Comparison of ENCODE assay signal across 14 cellular contexts in the genomic region with DNA sequence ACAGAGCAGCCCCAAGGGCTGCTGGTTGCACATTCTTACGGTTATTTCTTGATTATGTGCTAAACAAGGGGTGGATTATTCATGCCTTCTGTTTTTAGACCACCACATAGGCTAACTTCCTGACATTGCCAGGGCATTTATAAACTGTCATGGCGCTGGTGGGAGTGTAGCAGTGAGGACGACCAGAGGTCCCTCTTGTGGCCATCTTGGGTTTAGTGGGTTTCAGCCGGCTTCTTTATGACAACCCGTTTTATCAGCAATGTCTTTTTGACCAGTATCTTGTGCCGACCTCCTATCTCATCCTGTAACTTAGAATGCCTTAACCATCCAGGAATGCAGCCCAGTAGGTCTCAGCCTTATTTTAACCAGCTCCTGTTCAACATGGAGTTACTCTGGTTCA.
A peak's percentile ranks its signal among the peaks of the same experiment; 100 is the strongest.
DNase-seq lines count a peak whose midpoint lies in the region; ATAC-seq and TF ChIP-seq lines count a peak whose summit lies in the region.
"Had no signal": no experiment of that assay in that cellular context is flagged by ENCODE, and none has a peak within 500 bp of the region (broad histone marks: within the 10 kb centered on the region; RNA-seq: fewer than 3 reads in every experiment).

No MANE protein-coding gene starts in this region.

- H3K4me2 ChIP-seq in GM23338 (no peak overlapping the region), OCI-LY3 (ENCODE audit: low read length) (no peak overlapping the region)

- H3K27me3 Mint-ChIP-seq in GM23338 (ENCODE audit: insufficient read depth, low read depth, poor library complexity): peaks cover 3% of the 10 kb centered on the region
- no peaks in the 10 kb centered on the region for H3K27me3 Mint-ChIP-seq in glutamatergic neuron (ENCODE audit: unreplicated experiment)

- H3K36me3 Mint-ChIP-seq in GM23338 (ENCODE audit: low read depth) (peaks cover 12% of the 10 kb centered on the region; the same call in 2 of the 3 replicates), glutamatergic neuron (ENCODE audit: unreplicated experiment) (no peaks in the 10 kb centered on the region)

- H3K9ac ChIP-seq in OCI-LY3 (ENCODE audit: low read length): no peak overlapping the region

- H2AFZ ChIP-seq in GM23338: peak overlapping the region; percentile 89
- peak overlapping the region; percentile 30; the same call in 1 of the 2 replicates for H2AFZ ChIP-seq in OCI-LY3 (ENCODE audit: low read depth, low read length)

- peaks cover 26% of the 10 kb centered on the region for H3K4me1 ChIP-seq in GM23338 (ENCODE audit: insufficient read depth)
- H3K4me1 ChIP-seq in OCI-LY3 (ENCODE audit: low read length): no peaks in the 10 kb centered on the region
- H3K4me1 ChIP-seq: adrenal gland, gastrocnemius medialis had no signal

- DNase-seq in GM23338 (ENCODE audit: low spot score) (peak; percentile 76), glutamatergic neuron (peak; percentile 20), G401 (ENCODE audit: low spot score) (no peak), NCI-H2107 treated with DMSO at 0.1 percent for 48 hours (lab: John Stamatoyannopoulos, UW; ENCODE audit: unreplicated experiment) (no peak)
- DNase-seq: adrenal gland, dermis blood vessel endothelial cell, gastrocnemius medialis, NCI-H1417 treated with DMSO at 0.1 percent for 48 hours, occipital lobe, T-helper 9 cell had no signal

- H3F3A ChIP-seq in GM23338 (replicated peaks; ENCODE audit: low read depth): no peaks in the 10 kb centered on the region

- H3K79me2 ChIP-seq in GM23338 (replicated peaks; ENCODE audit: insufficient read depth) (no peaks in the 10 kb centered on the region), OCI-LY3 (ENCODE audit: low read length) (no peaks in the 10 kb centered on the region)

- H3K27me3 ChIP-seq in GM23338 (ENCODE audit: insufficient read depth) (no peaks in the 10 kb centered on the region), OCI-LY3 (ENCODE audit: low read depth, low read length) (no peaks in the 10 kb centered on the region)
- H3K27me3 ChIP-seq: adrenal gland, gastrocnemius medialis had no signal

- no peaks in the 10 kb centered on the region for H3K9me3 ChIP-seq in OCI-LY3 (ENCODE audit: insufficient read depth, low read length)
- H3K9me3 ChIP-seq: adrenal gland, gastrocnemius medialis had no signal

- H4K20me1 ChIP-seq in GM23338 (replicated peaks; ENCODE audit: insufficient read depth) (no peaks in the 10 kb centered on the region), OCI-LY3 (ENCODE audit: insufficient read depth, low read length) (no peaks in the 10 kb centered on the region)

- no peaks in the 10 kb centered on the region for H3K36me3 ChIP-seq in GM23338 (ENCODE audit: insufficient read depth)
- no peaks in the 10 kb centered on the region for H3K36me3 ChIP-seq in OCI-LY3 (replicated peaks; ENCODE audit: low read depth, low read length)
- H3K36me3 ChIP-seq: adrenal gland, gastrocnemius medialis had no signal

- in situ Hi-C loops in G401 (cut with HindIII; ENCODE audit: low sequenced_read_pairs): no loop called here

- H3K27ac Mint-ChIP-seq in GM23338 (0 out of 2 replicates have a peak overlapping the region, but pooled peaks have one; percentile 51), glutamatergic neuron (ENCODE audit: unreplicated experiment) (no peak overlapping the region)

- H3K4me1 Mint-ChIP-seq in GM23338 (peaks cover 26% of the 10 kb centered on the region), glutamatergic neuron (ENCODE audit: low read depth, unreplicated experiment) (no peaks in the 10 kb centered on the region)

- ATAC-seq in GM23338 (peak; percentile 85), HG03097 (IDR thresholded peaks at IDR 0.05; ENCODE audit: low FRiP score, unreplicated experiment) (no peak), HG02970 (IDR thresholded peaks at IDR 0.05; ENCODE audit: low FRiP score, unreplicated experiment) (no peak)
- ATAC-seq: gastrocnemius medialis had no signal

- H3K9me2 ChIP-seq in GM23338 (ENCODE audit: insufficient read depth): 0 out of 2 replicates have a peak, but pooled peaks cover 5% of the 10 kb centered on the region

- no peak overlapping the region for H3K27ac ChIP-seq in C4-2B
- H3K27ac ChIP-seq in GM23338 (ENCODE audit: low read depth): no peak overlapping the region
- H3K27ac ChIP-seq in OCI-LY3 (ENCODE audit: low read length): no peak overlapping the region
- H3K27ac ChIP-seq: adrenal gland, gastrocnemius medialis had no signal

- TF ChIP-seq CTCF in C4-2B (conservative IDR thresholded peaks at IDR 0.05): peak; percentile 69
- peak; percentile 73 to 79 for TF ChIP-seq CTCF in GM23338 (conservative IDR thresholded peaks at IDR 0.05; ENCODE audit: low read depth in 2 of 2)
- no peak; the same call in 1 of the 2 replicates for TF ChIP-seq CTCF in OCI-LY3 (IDR thresholded peaks at IDR 0.05; ENCODE audit: low read depth, low read length)
- peak; percentile 48 for TF ChIP-seq CTCF in glutamatergic neuron (IDR thresholded peaks at IDR 0.05; ENCODE audit: partially characterized antibody, unreplicated experiment)

- H3K4me3 ChIP-seq in GM23338 (no peak overlapping the region), OCI-LY3 (ENCODE audit: low read length) (no peak overlapping the region)
- H3K4me3 ChIP-seq: adrenal gland, gastrocnemius medialis had no signal

- H3K4me3 Mint-ChIP-seq in GM23338 (no peak overlapping the region), glutamatergic neuron (ENCODE audit: unreplicated experiment) (no peak overlapping the region)

- H3K9me3 Mint-ChIP-seq in GM23338: peaks cover 5% of the 10 kb centered on the region; the same call in 1 of the 3 replicates
- no peaks in the 10 kb centered on the region for H3K9me3 Mint-ChIP-seq in glutamatergic neuron (ENCODE audit: unreplicated experiment)

TF ChIP-seq in GM23338, 12 proteins besides CTCF, POLR2A, EP300 and RAD21 (continues in another document):
- no peak for TF ChIP-seq EZH2phosphoT487 (IDR thresholded peaks at IDR 0.05; ENCODE audit: unreplicated experiment)
- no peak for TF ChIP-seq STAT1 (IDR thresholded peaks at IDR 0.05; ENCODE audit: unreplicated experiment)
- no peak for TF ChIP-seq ZNF114 (CRISPR knock-in tag; IDR thresholded peaks at IDR 0.05)
- no peak for TF ChIP-seq EZH2 (IDR thresholded peaks at IDR 0.05; ENCODE audit: low read depth, unreplicated experiment)
- TF ChIP-seq, protein P1, sequence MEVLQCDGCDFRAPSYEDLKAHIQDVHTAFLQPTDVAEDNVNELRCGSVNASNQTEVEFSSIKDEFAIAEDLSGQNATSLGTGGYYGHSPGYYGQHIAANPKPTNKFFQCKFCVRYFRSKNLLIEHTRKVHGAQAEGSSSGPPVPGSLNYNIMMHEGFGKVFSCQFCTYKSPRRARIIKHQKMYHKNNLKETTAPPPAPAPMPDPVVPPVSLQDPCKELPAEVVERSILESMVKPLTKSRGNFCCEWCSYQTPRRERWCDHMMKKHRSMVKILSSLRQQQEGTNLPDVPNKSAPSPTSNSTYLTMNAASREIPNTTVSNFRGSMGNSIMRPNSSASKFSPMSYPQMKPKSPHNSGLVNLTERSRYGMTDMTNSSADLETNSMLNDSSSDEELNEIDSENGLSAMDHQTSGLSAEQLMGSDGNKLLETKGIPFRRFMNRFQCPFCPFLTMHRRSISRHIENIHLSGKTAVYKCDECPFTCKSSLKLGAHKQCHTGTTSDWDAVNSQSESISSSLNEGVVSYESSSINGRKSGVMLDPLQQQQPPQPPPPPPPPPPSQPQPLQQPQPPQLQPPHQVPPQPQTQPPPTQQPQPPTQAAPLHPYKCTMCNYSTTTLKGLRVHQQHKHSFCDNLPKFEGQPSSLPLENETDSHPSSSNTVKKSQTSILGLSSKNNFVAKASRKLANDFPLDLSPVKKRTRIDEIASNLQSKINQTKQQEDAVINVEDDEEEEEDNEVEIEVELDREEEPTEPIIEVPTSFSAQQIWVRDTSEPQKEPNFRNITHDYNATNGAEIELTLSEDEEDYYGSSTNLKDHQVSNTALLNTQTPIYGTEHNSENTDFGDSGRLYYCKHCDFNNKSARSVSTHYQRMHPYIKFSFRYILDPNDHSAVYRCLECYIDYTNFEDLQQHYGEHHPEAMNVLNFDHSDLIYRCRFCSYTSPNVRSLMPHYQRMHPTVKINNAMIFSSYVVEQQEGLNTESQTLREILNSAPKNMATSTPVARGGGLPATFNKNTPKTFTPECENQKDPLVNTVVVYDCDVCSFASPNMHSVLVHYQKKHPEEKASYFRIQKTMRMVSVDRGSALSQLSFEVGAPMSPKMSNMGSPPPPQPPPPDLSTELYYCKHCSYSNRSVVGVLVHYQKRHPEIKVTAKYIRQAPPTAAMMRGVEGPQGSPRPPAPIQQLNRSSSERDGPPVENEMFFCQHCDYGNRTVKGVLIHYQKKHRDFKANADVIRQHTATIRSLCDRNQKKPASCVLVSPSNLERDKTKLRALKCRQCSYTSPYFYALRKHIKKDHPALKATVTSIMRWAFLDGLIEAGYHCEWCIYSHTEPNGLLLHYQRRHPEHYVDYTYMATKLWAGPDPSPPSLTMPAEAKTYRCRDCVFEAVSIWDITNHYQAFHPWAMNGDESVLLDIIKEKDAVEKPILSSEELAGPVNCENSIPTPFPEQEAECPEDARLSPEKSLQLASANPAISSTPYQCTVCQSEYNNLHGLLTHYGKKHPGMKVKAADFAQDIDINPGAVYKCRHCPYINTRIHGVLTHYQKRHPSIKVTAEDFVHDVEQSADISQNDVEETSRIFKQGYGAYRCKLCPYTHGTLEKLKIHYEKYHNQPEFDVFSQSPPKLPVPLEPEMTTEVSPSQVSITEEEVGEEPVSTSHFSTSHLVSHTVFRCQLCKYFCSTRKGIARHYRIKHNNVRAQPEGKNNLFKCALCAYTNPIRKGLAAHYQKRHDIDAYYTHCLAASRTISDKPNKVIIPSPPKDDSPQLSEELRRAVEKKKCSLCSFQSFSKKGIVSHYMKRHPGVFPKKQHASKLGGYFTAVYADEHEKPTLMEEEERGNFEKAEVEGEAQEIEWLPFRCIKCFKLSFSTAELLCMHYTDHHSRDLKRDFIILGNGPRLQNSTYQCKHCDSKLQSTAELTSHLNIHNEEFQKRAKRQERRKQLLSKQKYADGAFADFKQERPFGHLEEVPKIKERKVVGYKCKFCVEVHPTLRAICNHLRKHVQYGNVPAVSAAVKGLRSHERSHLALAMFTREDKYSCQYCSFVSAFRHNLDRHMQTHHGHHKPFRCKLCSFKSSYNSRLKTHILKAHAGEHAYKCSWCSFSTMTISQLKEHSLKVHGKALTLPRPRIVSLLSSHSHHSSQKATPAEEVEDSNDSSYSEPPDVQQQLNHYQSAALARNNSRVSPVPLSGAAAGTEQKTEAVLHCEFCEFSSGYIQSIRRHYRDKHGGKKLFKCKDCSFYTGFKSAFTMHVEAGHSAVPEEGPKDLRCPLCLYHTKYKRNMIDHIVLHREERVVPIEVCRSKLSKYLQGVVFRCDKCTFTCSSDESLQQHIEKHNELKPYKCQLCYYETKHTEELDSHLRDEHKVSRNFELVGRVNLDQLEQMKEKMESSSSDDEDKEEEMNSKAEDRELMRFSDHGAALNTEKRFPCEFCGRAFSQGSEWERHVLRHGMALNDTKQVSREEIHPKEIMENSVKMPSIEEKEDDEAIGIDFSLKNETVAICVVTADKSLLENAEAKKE (CRISPR knock-in tag; IDR thresholded peaks at IDR 0.05): no peak
- TF ChIP-seq JUNB (IDR thresholded peaks at IDR 0.05; ENCODE audit: unreplicated experiment): no peak

Comparison
In these comparisons a context has a peak if more than half of its experiments do, and no peak if none do; other contexts are left out.
1. DNase-seq: peak in GM23338 (single experiment) and glutamatergic neuron (single experiment); none in G401 (single experiment) and NCI-H2107 treated with DMSO at 0.1 percent for 48 hours (single experiment).